11 cellular contexts compared by ENCODE assay signal in genomic region chr10:132449051-132449825, GRCh38. TPM values are rescaled to one million over a fixed set of nuclear protein-coding genes. Genes with fewer than 3 reads are reported as not detected.
DNase-seq lines count a peak whose midpoint lies in the region; ATAC-seq and TF ChIP-seq lines count a peak whose summit lies in the region.
"Had no signal": no experiment of that assay in that cellular context is flagged by ENCODE, and none has a peak within 500 bp of the region (broad histone marks: within the 10 kb centered on the region; RNA-seq: fewer than 3 reads in every experiment).

No MANE protein-coding gene starts in this region.

- H3K4me1 Mint-ChIP-seq in activated naive CD4-positive, alpha-beta T cell treated with anti-CD3 and anti-CD28 coated beads, Interleukin-2, amount 50 U/mL, for 24 hours = peaks cover 41% of the 10 kb centered on the region
- H3K4me1 Mint-ChIP-seq in activated naive CD8-positive, alpha-beta T cell treated with anti-CD3 and anti-CD28 coated beads for 36 hours = peaks cover 25% of the 10 kb centered on the region

- DNase-seq in activated naive CD4-positive, alpha-beta T cell treated with anti-CD3 and anti-CD28 coated beads, Interleukin-2, amount 50 U/mL, for 72 hours (ENCODE audit: low spot score in 2 of 2) = no peak
- DNase-seq in Peyer's patch = peak in 2 of 3 donors; percentile 55 to 88
- DNase-seq in iPS-NIHi7 (ENCODE audit: extremely low spot score) = peak; percentile 55
- peak; percentile 77 for DNase-seq in ureter (ENCODE audit: low spot score)
- no peak for DNase-seq in activated naive CD8-positive, alpha-beta T cell treated with anti-CD3 and anti-CD28 coated beads for 36 hours
- no peak for DNase-seq in stimulated activated naive CD4-positive, alpha-beta T cell (lab: John Stamatoyannopoulos, UW)
- DNase-seq: NCI-H146 had no signal

- no peaks in the 10 kb centered on the region for H3K9me3 ChIP-seq in Peyer's patch

- no peak for TF ChIP-seq POLR2A in Peyer's patch (IDR thresholded peaks at IDR 0.05)

- peak overlapping the region; percentile 41 for H3K27ac Mint-ChIP-seq in activated naive CD4-positive, alpha-beta T cell treated with anti-CD3 and anti-CD28 coated beads, Interleukin-2, amount 50 U/mL, for 24 hours
- H3K27ac Mint-ChIP-seq in activated naive CD4-positive, alpha-beta T cell treated with anti-CD3 and anti-CD28 coated beads, Interleukin-2, amount 50 U/mL, for 72 hours = no peak overlapping the region
- no peak overlapping the region for H3K27ac Mint-ChIP-seq in activated naive CD8-positive, alpha-beta T cell treated with anti-CD3 and anti-CD28 coated beads for 36 hours

- no peak for TF ChIP-seq CTCF in Peyer's patch (IDR thresholded peaks at IDR 0.05)

- no peaks in the 10 kb centered on the region for H3K27me3 Mint-ChIP-seq in activated naive CD4-positive, alpha-beta T cell treated with anti-CD3 and anti-CD28 coated beads, Interleukin-2, amount 50 U/mL, for 24 hours
- H3K27me3 Mint-ChIP-seq in activated naive CD8-positive, alpha-beta T cell treated with anti-CD3 and anti-CD28 coated beads for 36 hours = no peaks in the 10 kb centered on the region
- H3K27me3 Mint-ChIP-seq: activated CD4-positive, alpha-beta T cell treated with anti-CD3 and anti-CD28 coated beads, Interleukin-2, amount 10 ng/mL, durations not matched to agents 24 days and 14 days had no signal

- H3K36me3 Mint-ChIP-seq in activated naive CD4-positive, alpha-beta T cell treated with anti-CD3 and anti-CD28 coated beads, Interleukin-2, amount 50 U/mL, for 24 hours = no peaks in the 10 kb centered on the region
- H3K36me3 Mint-ChIP-seq in activated naive CD4-positive, alpha-beta T cell treated with anti-CD3 and anti-CD28 coated beads, Interleukin-2, amount 50 U/mL, for 72 hours = no peaks in the 10 kb centered on the region
- no peaks in the 10 kb centered on the region for H3K36me3 Mint-ChIP-seq in activated naive CD8-positive, alpha-beta T cell treated with anti-CD3 and anti-CD28 coated beads for 36 hours

- H3K27ac ChIP-seq in Peyer's patch = peak overlapping the region; percentile 42 to 60 (median 51)
- H3K27ac ChIP-seq: cardiac muscle cell had no signal

- H3K4me3 Mint-ChIP-seq in activated naive CD4-positive, alpha-beta T cell treated with anti-CD3 and anti-CD28 coated beads, Interleukin-2, amount 50 U/mL, for 24 hours = no peak overlapping the region
- H3K4me3 Mint-ChIP-seq in activated naive CD8-positive, alpha-beta T cell treated with anti-CD3 and anti-CD28 coated beads for 36 hours = no peak overlapping the region
- H3K4me3 Mint-ChIP-seq: activated CD4-positive, alpha-beta T cell treated with anti-CD3 and anti-CD28 coated beads, Interleukin-2, amount 10 ng/mL, durations not matched to agents 24 days and 14 days had no signal

- H3K4me3 ChIP-seq in Peyer's patch = no peak overlapping the region
- H3K4me3 ChIP-seq: cardiac muscle cell had no signal

- peaks cover 18 to 47% (median 33%) of the 10 kb centered on the region in 4 donors for H3K4me1 ChIP-seq in Peyer's patch

- no peak for ATAC-seq in activated naive CD4-positive, alpha-beta T cell treated with anti-CD3 and anti-CD28 coated beads, Interleukin-2, amount 50 U/mL, for 72 hours
- no peak for ATAC-seq in GM18873 (IDR thresholded peaks at IDR 0.05; ENCODE audit: low FRiP score, unreplicated experiment)

- no peaks in the 10 kb centered on the region for H3K9me3 Mint-ChIP-seq in activated naive CD4-positive, alpha-beta T cell treated with anti-CD3 and anti-CD28 coated beads, Interleukin-2, amount 50 U/mL, for 24 hours
- H3K9me3 Mint-ChIP-seq in activated naive CD4-positive, alpha-beta T cell treated with anti-CD3 and anti-CD28 coated beads, Interleukin-2, amount 50 U/mL, for 72 hours = no peaks in the 10 kb centered on the region
- H3K9me3 Mint-ChIP-seq in activated naive CD8-positive, alpha-beta T cell treated with anti-CD3 and anti-CD28 coated beads for 36 hours = no peaks in the 10 kb centered on the region
- H3K9me3 Mint-ChIP-seq: activated CD4-positive, alpha-beta T cell treated with anti-CD3 and anti-CD28 coated beads, Interleukin-2, amount 10 ng/mL, durations not matched to agents 24 days and 14 days had no signal

- H3K27me3 ChIP-seq in Peyer's patch = no peaks in the 10 kb centered on the region
- H3K27me3 ChIP-seq: cardiac muscle cell had no signal

- no peaks in the 10 kb centered on the region for H3K36me3 ChIP-seq in Peyer's patch
- H3K36me3 ChIP-seq: cardiac muscle cell had no signal

RNA-seq across cellular contexts. Expression of gene PWWP2B, which starts 52.2 kb away (rescaled TPM):
- total RNA-seq in activated naive CD4-positive, alpha-beta T cell treated with anti-CD3 and anti-CD28 coated beads, Interleukin-2, amount 50 U/mL, for 72 hours = 1 to 10 TPM in 1 of 2 donors, under 1 TPM in 1; 0.64 to 4.3 TPM
- 10 to 100 TPM; 11.4 to 19.2 (median 15.1) TPM for total RNA-seq in Peyer's patch
- 46.0 TPM for total RNA-seq in ureter
- 1 to 10 TPM; 2.9 to 3.1 TPM for total RNA-seq in activated naive CD8-positive, alpha-beta T cell treated with anti-CD3 and anti-CD28 coated beads for 36 hours

Comparison
In these comparisons a context has a peak if more than half of its experiments do, and no peak if none do; other contexts are left out.
1. DNase-seq: peak in Peyer's patch (2 of 3), iPS-NIHi7 (single experiment) and ureter (single experiment); none in activated naive CD4-positive, alpha-beta T cell treated with anti-CD3 and anti-CD28 coated beads, Interleukin-2, amount 50 U/mL, for 72 hours (0 of 2), activated naive CD8-positive, alpha-beta T cell treated with anti-CD3 and anti-CD28 coated beads for 36 hours (single experiment) and stimulated activated naive CD4-positive, alpha-beta T cell (0 of 6).